ENCODE assay signal across 1 cellular context in genomic region chr7:74380720-74381119, GRCh38.
A peak's percentile ranks its signal among the peaks of the same experiment; 100 is the strongest.
TF ChIP-seq lines count a peak whose summit lies in the region.

No MANE protein-coding gene starts in this region.

TF ChIP-seq in liver, 16 proteins besides CTCF, POLR2A, EP300 and RAD21 (continued from another document):
- TF ChIP-seq REST (IDR thresholded peaks at IDR 0.05) (peak; percentile 27), ATF3 (IDR thresholded peaks at IDR 0.05) (peak; percentile 88), YY1 (IDR thresholded peaks at IDR 0.05) (peak; percentile 62), JUND (IDR thresholded peaks at IDR 0.05) (peak in 1 of 2 donors; percentile 28), HNF4A (conservative IDR thresholded peaks at IDR 0.05) (peak; percentile 37 to 66), ZBTB33 (IDR thresholded peaks at IDR 0.05) (no peak)
TF ChIP-seq in liver: peak in this region for 6.
